Comparison of ENCODE assay signal across 10 cellular contexts in genomic region chr13:44331912-44332840, GRCh38. TPM values are rescaled to one million over a fixed set of nuclear protein-coding genes. Genes with fewer than 3 reads are reported as not detected.
DNase-seq lines count a peak whose midpoint lies in the region; ATAC-seq and TF ChIP-seq lines count a peak whose summit lies in the region.
"Had no signal": no experiment of that assay in that cellular context is flagged by ENCODE, and none has a peak within 500 bp of the region (broad histone marks: within the 10 kb centered on the region; RNA-seq: fewer than 3 reads in every experiment).

No MANE protein-coding gene starts in this region.

- no peaks in the 10 kb centered on the region for H3K9me2 ChIP-seq in GM23338 (ENCODE audit: insufficient read depth)

- no peaks in the 10 kb centered on the region for H3K27me3 ChIP-seq in GM23338 (ENCODE audit: insufficient read depth)
- no peaks in the 10 kb centered on the region for H3K27me3 ChIP-seq in SJCRH30
- H3K27me3 ChIP-seq: tibial nerve had no signal

- H3K36me3 Mint-ChIP-seq in GM23338 (ENCODE audit: low read depth) (no peaks in the 10 kb centered on the region), natural killer cell (no peaks in the 10 kb centered on the region), T-helper 17 cell (ENCODE audit: low read depth) (peaks cover 3% of the 10 kb centered on the region)

- H3K9me3 ChIP-seq in SJCRH30 (replicated peaks) (no peaks in the 10 kb centered on the region), T-helper 17 cell (ENCODE audit: control insufficient read depth, low read length, poor library complexity, severe bottlenecking) (no peaks in the 10 kb centered on the region)

- H3F3A ChIP-seq in GM23338 (replicated peaks; ENCODE audit: low read depth) = no peaks in the 10 kb centered on the region

- H3K4me1 ChIP-seq in GM23338 (ENCODE audit: insufficient read depth) = peaks cover 6% of the 10 kb centered on the region; the same call in 1 of the 2 replicates
- H3K4me1 ChIP-seq in SJCRH30 = peaks cover 6% of the 10 kb centered on the region; the same call in 1 of the 2 replicates

- H3K9me3 Mint-ChIP-seq in GM23338 (peaks cover 11% of the 10 kb centered on the region), natural killer cell (no peaks in the 10 kb centered on the region)

- H3K36me3 ChIP-seq in GM23338 (ENCODE audit: insufficient read depth) = no peaks in the 10 kb centered on the region
- H3K36me3 ChIP-seq in SJCRH30 = no peaks in the 10 kb centered on the region
- H3K36me3 ChIP-seq: tibial nerve had no signal

- no peaks in the 10 kb centered on the region for H4K20me1 ChIP-seq in GM23338 (replicated peaks; ENCODE audit: insufficient read depth)

- TF ChIP-seq CTCF in GM23338 (conservative IDR thresholded peaks at IDR 0.05; ENCODE audit: low read depth in 2 of 2) = no peak
- TF ChIP-seq CTCF in retinal pigment epithelial cell (conservative IDR thresholded peaks at IDR 0.05; ENCODE audit: low read depth, low read length) = no peak
- TF ChIP-seq CTCF in natural killer cell (IDR thresholded peaks at IDR 0.05) = no peak

- intact Hi-C loops in natural killer cell (cut with micrococcal nuclease) = no loop called here

- H3K27me3 Mint-ChIP-seq in GM23338 (ENCODE audit: insufficient read depth, low read depth, poor library complexity) = peaks cover 10% of the 10 kb centered on the region
- H3K27me3 Mint-ChIP-seq in natural killer cell (ENCODE audit: low read depth in 2 of 2) = peaks cover 0 to 3% of the 10 kb centered on the region in 2 donors
- peaks cover 40% of the 10 kb centered on the region for H3K27me3 Mint-ChIP-seq in T-helper 17 cell

- H3K4me2 ChIP-seq in GM23338 = no peak overlapping the region

- H3K4me3 Mint-ChIP-seq in GM23338 = no peak overlapping the region
- no peak overlapping the region for H3K4me3 Mint-ChIP-seq in natural killer cell
- H3K4me3 Mint-ChIP-seq in T-helper 17 cell = no peak overlapping the region

- H3K27ac Mint-ChIP-seq in GM23338 (no peak overlapping the region), natural killer cell (no peak overlapping the region), T-helper 17 cell (no peak overlapping the region)

- H3K4me3 ChIP-seq in GM23338 (no peak overlapping the region), SJCRH30 (no peak overlapping the region), retinal pigment epithelial cell (ENCODE audit: low read length) (peak overlapping the region; percentile 6)
- H3K4me3 ChIP-seq: tibial nerve had no signal

- ATAC-seq in GM23338 (peak; percentile 63), natural killer cell (no peak), T-helper 17 cell (no peak), GM21423 (IDR thresholded peaks at IDR 0.05; ENCODE audit: unreplicated experiment) (no peak)

- no peaks in the 10 kb centered on the region for H3K79me2 ChIP-seq in GM23338 (replicated peaks; ENCODE audit: insufficient read depth)

- H3K27ac ChIP-seq in GM23338 (ENCODE audit: low read depth) (no peak overlapping the region), SJCRH30 (no peak overlapping the region)
- H3K27ac ChIP-seq: HL-60 had no signal

- DNase-seq in GM23338 (ENCODE audit: low spot score) (no peak), SJCRH30 (peak; percentile 62 to 76), globus pallidus (ENCODE audit: low spot score) (peak; percentile 55), retinal pigment epithelial cell (ENCODE audit: low read depth) (peak; percentile 70), GM19240 (ENCODE audit: insufficient read length, low spot score) (no peak), natural killer cell (no peak), T-helper 17 cell (no peak)

- H3K4me1 Mint-ChIP-seq in GM23338 (peaks cover 18% of the 10 kb centered on the region), natural killer cell (peaks cover 7% of the 10 kb centered on the region in 2 donors), T-helper 17 cell (peaks cover 3% of the 10 kb centered on the region)

- peak overlapping the region; percentile 59 for H2AFZ ChIP-seq in GM23338

TF ChIP-seq in GM23338, 12 proteins besides CTCF, POLR2A, EP300 and RAD21 (continues in another document):
- TF ChIP-seq ZNF462 (CRISPR knock-in tag; IDR thresholded peaks at IDR 0.05) (no peak), NANOG (IDR thresholded peaks at IDR 0.05; ENCODE audit: borderline replicate concordance) (no peak), JUNB (IDR thresholded peaks at IDR 0.05; ENCODE audit: unreplicated experiment) (no peak), EZH2 (IDR thresholded peaks at IDR 0.05; ENCODE audit: low read depth, unreplicated experiment) (no peak), ZNF331 (CRISPR knock-in tag; IDR thresholded peaks at IDR 0.05; ENCODE audit: low read depth) (no peak), ETS1 (IDR thresholded peaks at IDR 0.05) (no peak)

RNA-seq across cellular contexts. Expression of gene SERP2, which starts 41.4 kb away (rescaled TPM):
- 0.59 and 3.4 TPM in 2 replicates for total RNA-seq in GM23338 (2014; rRNA removed; shearing (Covaris generic))
- 2.9 and 3.4 TPM in 2 replicates for polyA plus RNA-seq in GM23338 (2016; fragmentation: Nextera tagmentation; extraction: Ambion mirVana)
- total RNA-seq in SJCRH30 (2014; rRNA removed; shearing (Covaris generic)) = not detected in 2 replicates
- total RNA-seq in natural killer cell (1 to 10 TPM; 2.0 to 4.1 (median 3.2) TPM), T-helper 17 cell (not detected)

Comparison
In these comparisons a context has a peak if more than half of its experiments do, and no peak if none do; other contexts are left out.
1. DNase-seq: peak in SJCRH30 (2 of 2), globus pallidus (single experiment) and retinal pigment epithelial cell (single experiment); none in GM23338 (single experiment), GM19240 (single experiment), natural killer cell (single experiment) and T-helper 17 cell (0 of 3).